Comparison of ENCODE assay signal across 1 cellular context in the genomic region with DNA sequence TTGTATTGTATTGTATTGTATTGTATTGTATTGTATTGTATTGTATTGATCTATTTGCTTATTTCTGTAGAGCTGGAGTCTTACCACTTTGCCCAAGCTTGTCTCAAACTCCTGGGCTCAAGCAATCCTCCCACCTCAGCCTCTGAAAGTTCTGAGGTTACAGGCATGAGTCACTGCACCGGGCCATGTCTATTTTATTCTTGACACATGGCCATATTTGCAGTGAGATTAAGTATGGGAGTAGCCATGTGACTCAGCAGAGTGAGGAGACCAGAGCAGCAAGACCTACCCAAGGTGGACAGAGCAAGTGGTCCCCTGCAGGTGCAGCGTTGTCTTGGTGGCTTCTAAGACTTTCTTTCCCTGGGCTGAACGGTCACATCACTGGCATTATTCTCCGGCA.
A peak's percentile ranks its signal among the peaks of the same experiment; 100 is the strongest.
TF ChIP-seq lines count a peak whose summit lies in the region.

No MANE protein-coding gene starts in this region.

TF ChIP-seq in K562, 482 proteins besides CTCF, POLR2A, EP300 and RAD21 (continued from another document and continues in another):
- TF ChIP-seq, protein P1, sequence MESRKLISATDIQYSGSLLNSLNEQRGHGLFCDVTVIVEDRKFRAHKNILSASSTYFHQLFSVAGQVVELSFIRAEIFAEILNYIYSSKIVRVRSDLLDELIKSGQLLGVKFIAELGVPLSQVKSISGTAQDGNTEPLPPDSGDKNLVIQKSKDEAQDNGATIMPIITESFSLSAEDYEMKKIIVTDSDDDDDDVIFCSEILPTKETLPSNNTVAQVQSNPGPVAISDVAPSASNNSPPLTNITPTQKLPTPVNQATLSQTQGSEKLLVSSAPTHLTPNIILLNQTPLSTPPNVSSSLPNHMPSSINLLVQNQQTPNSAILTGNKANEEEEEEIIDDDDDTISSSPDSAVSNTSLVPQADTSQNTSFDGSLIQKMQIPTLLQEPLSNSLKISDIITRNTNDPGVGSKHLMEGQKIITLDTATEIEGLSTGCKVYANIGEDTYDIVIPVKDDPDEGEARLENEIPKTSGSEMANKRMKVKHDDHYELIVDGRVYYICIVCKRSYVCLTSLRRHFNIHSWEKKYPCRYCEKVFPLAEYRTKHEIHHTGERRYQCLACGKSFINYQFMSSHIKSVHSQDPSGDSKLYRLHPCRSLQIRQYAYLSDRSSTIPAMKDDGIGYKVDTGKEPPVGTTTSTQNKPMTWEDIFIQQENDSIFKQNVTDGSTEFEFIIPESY (CRISPR knock-in tag; IDR thresholded peaks at IDR 0.05) = no peak
- TF ChIP-seq ZFX (CRISPR knock-in tag; IDR thresholded peaks at IDR 0.05) = no peak
- no peak for TF ChIP-seq HEY1 (CRISPR knock-in tag; IDR thresholded peaks at IDR 0.05; ENCODE audit: borderline replicate concordance)
- TF ChIP-seq EWSR1 (IDR thresholded peaks at IDR 0.05; ENCODE audit: borderline replicate concordance, low read depth, partially characterized antibody) = no peak
- TF ChIP-seq NCOA6 (IDR thresholded peaks at IDR 0.05) = no peak
- TF ChIP-seq, protein P2, sequence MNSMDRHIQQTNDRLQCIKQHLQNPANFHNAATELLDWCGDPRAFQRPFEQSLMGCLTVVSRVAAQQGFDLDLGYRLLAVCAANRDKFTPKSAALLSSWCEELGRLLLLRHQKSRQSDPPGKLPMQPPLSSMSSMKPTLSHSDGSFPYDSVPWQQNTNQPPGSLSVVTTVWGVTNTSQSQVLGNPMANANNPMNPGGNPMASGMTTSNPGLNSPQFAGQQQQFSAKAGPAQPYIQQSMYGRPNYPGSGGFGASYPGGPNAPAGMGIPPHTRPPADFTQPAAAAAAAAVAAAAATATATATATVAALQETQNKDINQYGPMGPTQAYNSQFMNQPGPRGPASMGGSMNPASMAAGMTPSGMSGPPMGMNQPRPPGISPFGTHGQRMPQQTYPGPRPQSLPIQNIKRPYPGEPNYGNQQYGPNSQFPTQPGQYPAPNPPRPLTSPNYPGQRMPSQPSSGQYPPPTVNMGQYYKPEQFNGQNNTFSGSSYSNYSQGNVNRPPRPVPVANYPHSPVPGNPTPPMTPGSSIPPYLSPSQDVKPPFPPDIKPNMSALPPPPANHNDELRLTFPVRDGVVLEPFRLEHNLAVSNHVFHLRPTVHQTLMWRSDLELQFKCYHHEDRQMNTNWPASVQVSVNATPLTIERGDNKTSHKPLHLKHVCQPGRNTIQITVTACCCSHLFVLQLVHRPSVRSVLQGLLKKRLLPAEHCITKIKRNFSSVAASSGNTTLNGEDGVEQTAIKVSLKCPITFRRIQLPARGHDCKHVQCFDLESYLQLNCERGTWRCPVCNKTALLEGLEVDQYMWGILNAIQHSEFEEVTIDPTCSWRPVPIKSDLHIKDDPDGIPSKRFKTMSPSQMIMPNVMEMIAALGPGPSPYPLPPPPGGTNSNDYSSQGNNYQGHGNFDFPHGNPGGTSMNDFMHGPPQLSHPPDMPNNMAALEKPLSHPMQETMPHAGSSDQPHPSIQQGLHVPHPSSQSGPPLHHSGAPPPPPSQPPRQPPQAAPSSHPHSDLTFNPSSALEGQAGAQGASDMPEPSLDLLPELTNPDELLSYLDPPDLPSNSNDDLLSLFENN (IDR thresholded peaks at IDR 0.05; ENCODE audit: low read depth in 2 of 2, low read length in 2 of 2) = no peak
- TF ChIP-seq, protein P3, sequence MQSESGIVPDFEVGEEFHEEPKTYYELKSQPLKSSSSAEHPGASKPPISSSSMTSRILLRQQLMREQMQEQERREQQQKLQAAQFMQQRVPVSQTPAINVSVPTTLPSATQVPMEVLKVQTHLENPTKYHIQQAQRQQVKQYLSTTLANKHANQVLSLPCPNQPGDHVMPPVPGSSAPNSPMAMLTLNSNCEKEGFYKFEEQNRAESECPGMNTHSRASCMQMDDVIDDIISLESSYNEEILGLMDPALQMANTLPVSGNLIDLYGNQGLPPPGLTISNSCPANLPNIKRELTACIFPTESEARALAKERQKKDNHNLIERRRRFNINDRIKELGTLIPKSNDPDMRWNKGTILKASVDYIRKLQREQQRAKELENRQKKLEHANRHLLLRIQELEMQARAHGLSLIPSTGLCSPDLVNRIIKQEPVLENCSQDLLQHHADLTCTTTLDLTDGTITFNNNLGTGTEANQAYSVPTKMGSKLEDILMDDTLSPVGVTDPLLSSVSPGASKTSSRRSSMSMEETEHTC (IDR thresholded peaks at IDR 0.05) = no peak
- TF ChIP-seq NFE2 (IDR thresholded peaks at IDR 0.05; ENCODE audit: low read depth) = peak; percentile 91
- TF ChIP-seq SLC30A9 (CRISPR knock-in tag; IDR thresholded peaks at IDR 0.05) = no peak
- no peak for TF ChIP-seq BCL6 (CRISPR knock-in tag; IDR thresholded peaks at IDR 0.05)
- no peak for TF ChIP-seq LEF1 (IDR thresholded peaks at IDR 0.05)
- no peak for TF ChIP-seq EZH2 (IDR thresholded peaks at IDR 0.05; ENCODE audit: borderline replicate concordance, low read depth, low read length)
- TF ChIP-seq, protein P4, sequence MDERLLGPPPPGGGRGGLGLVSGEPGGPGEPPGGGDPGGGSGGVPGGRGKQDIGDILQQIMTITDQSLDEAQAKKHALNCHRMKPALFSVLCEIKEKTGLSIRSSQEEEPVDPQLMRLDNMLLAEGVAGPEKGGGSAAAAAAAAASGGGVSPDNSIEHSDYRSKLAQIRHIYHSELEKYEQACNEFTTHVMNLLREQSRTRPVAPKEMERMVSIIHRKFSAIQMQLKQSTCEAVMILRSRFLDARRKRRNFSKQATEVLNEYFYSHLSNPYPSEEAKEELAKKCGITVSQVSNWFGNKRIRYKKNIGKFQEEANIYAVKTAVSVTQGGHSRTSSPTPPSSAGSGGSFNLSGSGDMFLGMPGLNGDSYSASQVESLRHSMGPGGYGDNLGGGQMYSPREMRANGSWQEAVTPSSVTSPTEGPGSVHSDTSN (CRISPR knock-in tag; IDR thresholded peaks at IDR 0.05; ENCODE audit: low read depth) = no peak
- TF ChIP-seq, protein P4 (tag; conservative IDR thresholded peaks at IDR 0.05; ENCODE audit: low read depth) = no peak
- TF ChIP-seq XRCC3 (IDR thresholded peaks at IDR 0.05) = no peak
- TF ChIP-seq MED1 (CRISPR knock-in tag; IDR thresholded peaks at IDR 0.05; ENCODE audit: borderline replicate concordance) = no peak
- TF ChIP-seq, protein P5, sequence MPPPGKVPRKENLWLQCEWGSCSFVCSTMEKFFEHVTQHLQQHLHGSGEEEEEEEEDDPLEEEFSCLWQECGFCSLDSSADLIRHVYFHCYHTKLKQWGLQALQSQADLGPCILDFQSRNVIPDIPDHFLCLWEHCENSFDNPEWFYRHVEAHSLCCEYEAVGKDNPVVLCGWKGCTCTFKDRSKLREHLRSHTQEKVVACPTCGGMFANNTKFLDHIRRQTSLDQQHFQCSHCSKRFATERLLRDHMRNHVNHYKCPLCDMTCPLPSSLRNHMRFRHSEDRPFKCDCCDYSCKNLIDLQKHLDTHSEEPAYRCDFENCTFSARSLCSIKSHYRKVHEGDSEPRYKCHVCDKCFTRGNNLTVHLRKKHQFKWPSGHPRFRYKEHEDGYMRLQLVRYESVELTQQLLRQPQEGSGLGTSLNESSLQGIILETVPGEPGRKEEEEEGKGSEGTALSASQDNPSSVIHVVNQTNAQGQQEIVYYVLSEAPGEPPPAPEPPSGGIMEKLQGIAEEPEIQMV (tag; conservative IDR thresholded peaks at IDR 0.05; ENCODE audit: low read depth) = no peak
- no peak for TF ChIP-seq MCM2 (IDR thresholded peaks at IDR 0.05; ENCODE audit: low read depth)
- peak; percentile 58 for TF ChIP-seq MAFK (IDR thresholded peaks at IDR 0.05; ENCODE audit: low read length)
- TF ChIP-seq CHD1 (IDR thresholded peaks at IDR 0.05; ENCODE audit: low read length) = no peak
- TF ChIP-seq RBM34 (IDR thresholded peaks at IDR 0.05; ENCODE audit: borderline replicate concordance, insufficient read depth, low read length) = no peak
- TF ChIP-seq, protein P6, sequence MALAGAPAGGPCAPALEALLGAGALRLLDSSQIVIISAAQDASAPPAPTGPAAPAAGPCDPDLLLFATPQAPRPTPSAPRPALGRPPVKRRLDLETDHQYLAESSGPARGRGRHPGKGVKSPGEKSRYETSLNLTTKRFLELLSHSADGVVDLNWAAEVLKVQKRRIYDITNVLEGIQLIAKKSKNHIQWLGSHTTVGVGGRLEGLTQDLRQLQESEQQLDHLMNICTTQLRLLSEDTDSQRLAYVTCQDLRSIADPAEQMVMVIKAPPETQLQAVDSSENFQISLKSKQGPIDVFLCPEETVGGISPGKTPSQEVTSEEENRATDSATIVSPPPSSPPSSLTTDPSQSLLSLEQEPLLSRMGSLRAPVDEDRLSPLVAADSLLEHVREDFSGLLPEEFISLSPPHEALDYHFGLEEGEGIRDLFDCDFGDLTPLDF (CRISPR knock-in tag; IDR thresholded peaks at IDR 0.05) = no peak
- TF ChIP-seq SRSF3 (IDR thresholded peaks at IDR 0.05; ENCODE audit: insufficient read depth, low read length) = no peak
- TF ChIP-seq, protein P7, sequence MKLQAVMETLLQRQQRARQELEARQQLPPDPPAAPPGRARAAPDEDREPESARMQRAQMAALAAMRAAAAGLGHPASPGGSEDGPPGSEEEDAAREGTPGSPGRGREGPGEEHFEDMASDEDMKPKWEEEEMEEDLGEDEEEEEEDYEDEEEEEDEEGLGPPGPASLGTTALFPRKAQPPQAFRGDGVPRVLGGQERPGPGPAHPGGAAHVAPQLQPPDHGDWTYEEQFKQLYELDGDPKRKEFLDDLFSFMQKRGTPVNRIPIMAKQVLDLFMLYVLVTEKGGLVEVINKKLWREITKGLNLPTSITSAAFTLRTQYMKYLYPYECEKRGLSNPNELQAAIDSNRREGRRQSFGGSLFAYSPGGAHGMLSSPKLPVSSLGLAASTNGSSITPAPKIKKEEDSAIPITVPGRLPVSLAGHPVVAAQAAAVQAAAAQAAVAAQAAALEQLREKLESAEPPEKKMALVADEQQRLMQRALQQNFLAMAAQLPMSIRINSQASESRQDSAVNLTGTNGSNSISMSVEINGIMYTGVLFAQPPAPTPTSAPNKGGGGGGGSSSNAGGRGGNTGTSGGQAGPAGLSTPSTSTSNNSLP (IDR thresholded peaks at IDR 0.05; ENCODE audit: borderline replicate concordance, low read depth, low read length) = peak; percentile 49; the same call in 1 of the 2 replicates
- no peak for TF ChIP-seq ILF3 (IDR thresholded peaks at IDR 0.05; ENCODE audit: borderline replicate concordance)
- TF ChIP-seq, protein P8, sequence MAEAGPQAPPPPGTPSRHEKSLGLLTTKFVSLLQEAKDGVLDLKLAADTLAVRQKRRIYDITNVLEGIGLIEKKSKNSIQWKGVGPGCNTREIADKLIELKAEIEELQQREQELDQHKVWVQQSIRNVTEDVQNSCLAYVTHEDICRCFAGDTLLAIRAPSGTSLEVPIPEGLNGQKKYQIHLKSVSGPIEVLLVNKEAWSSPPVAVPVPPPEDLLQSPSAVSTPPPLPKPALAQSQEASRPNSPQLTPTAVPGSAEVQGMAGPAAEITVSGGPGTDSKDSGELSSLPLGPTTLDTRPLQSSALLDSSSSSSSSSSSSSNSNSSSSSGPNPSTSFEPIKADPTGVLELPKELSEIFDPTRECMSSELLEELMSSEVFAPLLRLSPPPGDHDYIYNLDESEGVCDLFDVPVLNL (CRISPR knock-in tag; IDR thresholded peaks at IDR 0.05; ENCODE audit: low read depth) = no peak
- TF ChIP-seq EHMT2 (IDR thresholded peaks at IDR 0.05) = peak; percentile 83
- TF ChIP-seq RBM17 (IDR thresholded peaks at IDR 0.05; ENCODE audit: borderline replicate concordance, low read depth, low read length) = no peak
- TF ChIP-seq, protein P9, sequence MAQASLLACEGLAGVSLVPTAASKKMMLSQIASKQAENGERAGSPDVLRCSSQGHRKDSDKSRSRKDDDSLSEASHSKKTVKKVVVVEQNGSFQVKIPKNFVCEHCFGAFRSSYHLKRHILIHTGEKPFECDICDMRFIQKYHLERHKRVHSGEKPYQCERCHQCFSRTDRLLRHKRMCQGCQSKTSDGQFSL (CRISPR knock-in tag; IDR thresholded peaks at IDR 0.05) = no peak
- TF ChIP-seq, protein P9 (tag; IDR thresholded peaks at IDR 0.05) = no peak
- TF ChIP-seq, protein P10, sequence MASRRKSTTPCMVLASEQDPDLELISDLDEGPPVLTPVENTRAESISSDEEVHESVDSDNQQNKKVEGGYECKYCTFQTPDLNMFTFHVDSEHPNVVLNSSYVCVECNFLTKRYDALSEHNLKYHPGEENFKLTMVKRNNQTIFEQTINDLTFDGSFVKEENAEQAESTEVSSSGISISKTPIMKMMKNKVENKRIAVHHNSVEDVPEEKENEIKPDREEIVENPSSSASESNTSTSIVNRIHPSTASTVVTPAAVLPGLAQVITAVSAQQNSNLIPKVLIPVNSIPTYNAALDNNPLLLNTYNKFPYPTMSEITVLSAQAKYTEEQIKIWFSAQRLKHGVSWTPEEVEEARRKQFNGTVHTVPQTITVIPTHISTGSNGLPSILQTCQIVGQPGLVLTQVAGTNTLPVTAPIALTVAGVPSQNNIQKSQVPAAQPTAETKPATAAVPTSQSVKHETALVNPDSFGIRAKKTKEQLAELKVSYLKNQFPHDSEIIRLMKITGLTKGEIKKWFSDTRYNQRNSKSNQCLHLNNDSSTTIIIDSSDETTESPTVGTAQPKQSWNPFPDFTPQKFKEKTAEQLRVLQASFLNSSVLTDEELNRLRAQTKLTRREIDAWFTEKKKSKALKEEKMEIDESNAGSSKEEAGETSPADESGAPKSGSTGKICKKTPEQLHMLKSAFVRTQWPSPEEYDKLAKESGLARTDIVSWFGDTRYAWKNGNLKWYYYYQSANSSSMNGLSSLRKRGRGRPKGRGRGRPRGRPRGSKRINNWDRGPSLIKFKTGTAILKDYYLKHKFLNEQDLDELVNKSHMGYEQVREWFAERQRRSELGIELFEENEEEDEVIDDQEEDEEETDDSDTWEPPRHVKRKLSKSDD (conservative IDR thresholded peaks at IDR 0.05; ENCODE audit: low read length) = no peak
- TF ChIP-seq, protein P11, sequence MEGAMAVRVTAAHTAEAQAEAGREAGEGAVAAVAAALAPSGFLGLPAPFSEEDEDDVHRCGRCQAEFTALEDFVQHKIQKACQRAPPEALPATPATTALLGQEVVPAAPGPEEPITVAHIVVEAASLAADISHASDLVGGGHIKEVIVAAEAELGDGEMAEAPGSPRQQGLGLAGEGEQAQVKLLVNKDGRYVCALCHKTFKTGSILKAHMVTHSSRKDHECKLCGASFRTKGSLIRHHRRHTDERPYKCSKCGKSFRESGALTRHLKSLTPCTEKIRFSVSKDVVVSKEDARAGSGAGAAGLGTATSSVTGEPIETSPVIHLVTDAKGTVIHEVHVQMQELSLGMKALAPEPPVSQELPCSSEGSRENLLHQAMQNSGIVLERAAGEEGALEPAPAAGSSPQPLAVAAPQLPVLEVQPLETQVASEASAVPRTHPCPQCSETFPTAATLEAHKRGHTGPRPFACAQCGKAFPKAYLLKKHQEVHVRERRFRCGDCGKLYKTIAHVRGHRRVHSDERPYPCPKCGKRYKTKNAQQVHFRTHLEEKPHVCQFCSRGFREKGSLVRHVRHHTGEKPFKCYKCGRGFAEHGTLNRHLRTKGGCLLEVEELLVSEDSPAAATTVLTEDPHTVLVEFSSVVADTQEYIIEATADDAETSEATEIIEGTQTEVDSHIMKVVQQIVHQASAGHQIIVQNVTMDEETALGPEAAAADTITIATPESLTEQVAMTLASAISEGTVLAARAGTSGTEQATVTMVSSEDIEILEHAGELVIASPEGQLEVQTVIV (CRISPR knock-in tag; IDR thresholded peaks at IDR 0.05; ENCODE audit: borderline replicate concordance) = no peak
- TF ChIP-seq CREB1 (IDR thresholded peaks at IDR 0.05) = no peak
- no peak for TF ChIP-seq CREB1 (CRISPR knock-in tag; IDR thresholded peaks at IDR 0.05)
